Comparison of ENCODE assay signal across 8 cellular contexts in the genomic region with DNA sequence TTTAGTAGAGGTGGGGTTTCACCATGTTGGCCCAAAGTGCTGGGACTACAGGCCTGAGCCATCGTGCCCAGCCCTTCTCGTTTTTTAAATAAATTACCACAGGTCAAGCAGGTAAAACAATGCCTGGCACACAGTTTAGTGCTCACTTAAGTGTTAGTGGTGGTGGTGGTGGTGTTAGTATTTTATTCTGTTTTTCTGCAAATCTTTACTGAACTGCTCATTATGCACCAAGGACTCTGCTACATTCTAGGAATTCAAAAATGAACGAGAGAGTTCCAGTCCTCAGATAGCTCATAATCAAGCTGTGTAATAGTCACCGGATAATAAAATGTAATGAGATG. TPM values are rescaled to one million over a fixed set of nuclear protein-coding genes. Genes with fewer than 3 reads are reported as not detected.
DNase-seq lines count a peak whose midpoint lies in the region; ATAC-seq and TF ChIP-seq lines count a peak whose summit lies in the region.

No MANE protein-coding gene starts in this region.

- H3K4me1 ChIP-seq in BLaER1 treated with 17β-estradiol and CSF1 and Interleukin-3, amounts not matched to agents 10 nM and 100 nM, result peaks cover 13 to 23% (median 16%) of the 10 kb centered on the region in 10 experiments; a peak in 19 of 20 replicates
- peaks cover 19% of the 10 kb centered on the region for H3K4me1 ChIP-seq in Karpas-422 (ENCODE audit: low read length)
- H3K4me1 ChIP-seq in effector memory CD4-positive, alpha-beta T cell (ENCODE audit: control insufficient read depth, insufficient read depth, low read length, poor library complexity, severe bottlenecking), result peaks cover 16% of the 10 kb centered on the region

- H3K79me2 ChIP-seq in Karpas-422 (ENCODE audit: low read length), result peaks cover 35% of the 10 kb centered on the region

- no peak overlapping the region; the same call in 1 of the 2 replicates for H2AFZ ChIP-seq in Karpas-422 (ENCODE audit: low read length)

- peaks cover 5% of the 10 kb centered on the region for H3K27me3 Mint-ChIP-seq in nephron progenitor cell (ENCODE audit: low read depth, poor library complexity)

- H3K9me3 Mint-ChIP-seq in nephron progenitor cell, result no peaks in the 10 kb centered on the region

- H3K36me3 ChIP-seq in BLaER1 treated with 17β-estradiol and CSF1 and Interleukin-3, amounts not matched to agents 10 nM and 100 nM, result peaks cover 16 to 40% (median 30%) of the 10 kb centered on the region in 11 experiments
- H3K36me3 ChIP-seq in Karpas-422 (ENCODE audit: insufficient read depth, low read length), result peaks cover 21% of the 10 kb centered on the region; the same call in 1 of the 2 replicates
- peaks cover 11% of the 10 kb centered on the region for H3K36me3 ChIP-seq in effector memory CD4-positive, alpha-beta T cell (ENCODE audit: control insufficient read depth, insufficient read depth, low read length)

- no peaks in the 10 kb centered on the region for H3K9me3 ChIP-seq in BLaER1 treated with 17β-estradiol and CSF1 and Interleukin-3, amounts not matched to agents 10 nM and 100 nM (replicated peaks in 1 of 11)
- no peaks in the 10 kb centered on the region for H3K9me3 ChIP-seq in Karpas-422 (ENCODE audit: low read length)
- no peaks in the 10 kb centered on the region for H3K9me3 ChIP-seq in effector memory CD4-positive, alpha-beta T cell (ENCODE audit: control insufficient read depth, low read length)

- no peak for TF ChIP-seq CTCF in nephron progenitor cell (IDR thresholded peaks at IDR 0.05)

- DNase-seq in Karpas-422 (no peak), nephron progenitor cell (no peak), DMS 273 treated with DMSO at 0.1 percent for 48 hours (lab: John Stamatoyannopoulos, UW) (no peak), DMS153 treated with DMSO at 0.1 percent for 48 hours (lab: John Stamatoyannopoulos, UW; ENCODE audit: unreplicated experiment) (no peak)
- DNase-seq in effector memory CD4-positive, alpha-beta T cell, result no peak
- no peak for DNase-seq in activated CD4-positive, alpha-beta T cell treated with anti-CD3 and anti-CD28 coated beads for 48 hours

- peak overlapping the region; percentile 78 to 94 (median 89) for H3K27ac ChIP-seq in BLaER1 treated with 17β-estradiol and CSF1 and Interleukin-3, amounts not matched to agents 10 nM and 100 nM
- H3K27ac ChIP-seq in Karpas-422 (ENCODE audit: low read length), result peak overlapping the region; percentile 77
- H3K27ac ChIP-seq in effector memory CD4-positive, alpha-beta T cell (ENCODE audit: insufficient read depth, low read length, poor library complexity, severe bottlenecking), result peak overlapping the region; percentile 87

- H3K4me3 Mint-ChIP-seq in nephron progenitor cell, result peak overlapping the region; percentile 100

- peaks cover 0 to 40% (median 22%) of the 10 kb centered on the region in 11 experiments; a peak in 13 of 22 replicates for H4K20me1 ChIP-seq in BLaER1 treated with 17β-estradiol and CSF1 and Interleukin-3, amounts not matched to agents 10 nM and 100 nM
- peaks cover 4% of the 10 kb centered on the region for H4K20me1 ChIP-seq in Karpas-422 (ENCODE audit: insufficient read depth, low read depth, low read length)

- peaks cover 25% of the 10 kb centered on the region for H3K4me1 Mint-ChIP-seq in nephron progenitor cell

- H3K27me3 ChIP-seq in BLaER1 treated with 17β-estradiol and CSF1 and Interleukin-3, amounts not matched to agents 10 nM and 100 nM, result no peaks in the 10 kb centered on the region
- H3K27me3 ChIP-seq in Karpas-422 (ENCODE audit: low read length), result no peaks in the 10 kb centered on the region
- H3K27me3 ChIP-seq in effector memory CD4-positive, alpha-beta T cell (replicated peaks; ENCODE audit: control insufficient read depth, insufficient read depth, low read length, poor library complexity, severe bottlenecking), result no peaks in the 10 kb centered on the region

- peak overlapping the region; percentile 88 to 98 (median 91) for H3K4me2 ChIP-seq in BLaER1 treated with 17β-estradiol and CSF1 and Interleukin-3, amounts not matched to agents 10 nM and 100 nM
- H3K4me2 ChIP-seq in Karpas-422 (ENCODE audit: low read depth, low read length, poor library complexity, severe bottlenecking), result peak overlapping the region; percentile 92

- peak overlapping the region; percentile 69 to 88 (median 80) for H3K4me3 ChIP-seq in BLaER1 treated with 17β-estradiol and CSF1 and Interleukin-3, amounts not matched to agents 10 nM and 100 nM
- peak overlapping the region; percentile 83 for H3K4me3 ChIP-seq in Karpas-422 (ENCODE audit: low read length)
- H3K4me3 ChIP-seq in effector memory CD4-positive, alpha-beta T cell (ENCODE audit: insufficient read depth, low read depth, low read length, poor library complexity, severe bottlenecking), result peak overlapping the region; percentile 72

- H3K9me2 ChIP-seq in Karpas-422 (replicated peaks; ENCODE audit: insufficient read depth, low read length), result no peaks in the 10 kb centered on the region

- ATAC-seq in GM21619 (IDR thresholded peaks at IDR 0.05; ENCODE audit: unreplicated experiment), result no peak

- peak overlapping the region; percentile 81 to 93 (median 86) for H3K9ac ChIP-seq in BLaER1 treated with 17β-estradiol and CSF1 and Interleukin-3, amounts not matched to agents 10 nM and 100 nM
- H3K9ac ChIP-seq in Karpas-422 (ENCODE audit: low read length), result peak overlapping the region; percentile 87

- H3K36me3 Mint-ChIP-seq in nephron progenitor cell (ENCODE audit: low read depth), result peaks cover 23% of the 10 kb centered on the region

- H3K27ac Mint-ChIP-seq in nephron progenitor cell, result peak overlapping the region; percentile 100

RNA-seq across cellular contexts. Expression of a gene that starts 0.7 kb away (rescaled TPM):
- total RNA-seq in Karpas-422 (2014; rRNA removed; shearing (Covaris generic); ENCODE audit: low replicate concordance), result 31.9 and 54.5 TPM in 2 replicates

RNA-seq across cellular contexts. Expression of a gene that starts 18.4 kb away (rescaled TPM):
- 76.7 and 98.3 TPM in 2 replicates for total RNA-seq in Karpas-422 (2014; rRNA removed; shearing (Covaris generic); ENCODE audit: low replicate concordance)

RNA-seq across cellular contexts. Expression of a gene that starts 21.7 kb away (rescaled TPM):
- total RNA-seq in Karpas-422 (2014; rRNA removed; shearing (Covaris generic); ENCODE audit: low replicate concordance), result not detected in 2 replicates

RNA-seq across cellular contexts. Expression of a gene that starts 43.7 kb away (rescaled TPM):
- total RNA-seq in Karpas-422 (2014; rRNA removed; shearing (Covaris generic); ENCODE audit: low replicate concordance), result not detected in 2 replicates
